17 cellular contexts compared by ENCODE assay signal in genomic region chr12:14240873-14241220, GRCh38.
DNase-seq lines count a peak whose midpoint lies in the region; ATAC-seq and TF ChIP-seq lines count a peak whose summit lies in the region.
"Had no signal": no experiment of that assay in that cellular context is flagged by ENCODE, and none has a peak within 500 bp of the region (broad histone marks: within the 10 kb centered on the region; RNA-seq: fewer than 3 reads in every experiment).

No MANE protein-coding gene starts in this region.

- H3K27ac ChIP-seq in WERI-Rb-1 (peak overlapping the region; percentile 81), hepatocyte (peak overlapping the region; percentile 69), suprapubic skin (peak overlapping the region; percentile 58), caudate nucleus (ENCODE audit: low read depth, low read length) (no peak overlapping the region)

- no peak for DNase-seq in activated naive CD4-positive, alpha-beta T cell treated with anti-CD3 and anti-CD28 coated beads, Interleukin-2, amount 10 ng/mL, durations not matched to agents 7 days and 5 days
- DNase-seq in activated naive CD4-positive, alpha-beta T cell (lab: John Stamatoyannopoulos, UW): no peak
- DNase-seq in WERI-Rb-1 (no peak), hepatocyte (ENCODE audit: low spot score) (no peak), suprapubic skin (ENCODE audit: low spot score in 2 of 2) (no peak), caudate nucleus (lab: John Stamatoyannopoulos, UW) (no peak), putamen (ENCODE audit: low spot score) (no peak)
- DNase-seq: aorta; effector CD4-positive, alpha-beta T cell; GF-D8; left cardiac atrium; MV-4-11; NCI-H2227 treated with DMSO at 0.1 percent for 48 hours; occipital lobe; stimulated activated CD4-positive, alpha-beta T cell treated with anti-CD3 and anti-CD28 coated beads, Interleukin-15, amount 100 ng/mL, for 24 hours had no signal

- peaks cover 4% of the 10 kb centered on the region for H3K4me1 ChIP-seq in hepatocyte (ENCODE audit: insufficient read depth)
- H3K4me1 ChIP-seq in suprapubic skin: peaks cover 27% of the 10 kb centered on the region

- H2AFZ ChIP-seq in hepatocyte: peak overlapping the region; percentile 64

- H4K20me1 ChIP-seq in hepatocyte (ENCODE audit: insufficient read depth, poor library complexity, severe bottlenecking): no peaks in the 10 kb centered on the region

- peak overlapping the region; percentile 26 for H3K27ac Mint-ChIP-seq in activated naive CD4-positive, alpha-beta T cell treated with anti-CD3 and anti-CD28 coated beads, Interleukin-2, amount 10 ng/mL, durations not matched to agents 7 days and 5 days

- no peak for ATAC-seq in HG03025 (IDR thresholded peaks at IDR 0.05; ENCODE audit: low FRiP score, unreplicated experiment)
- ATAC-seq: HCT116 had no signal

- H3K27me3 Mint-ChIP-seq in activated naive CD4-positive, alpha-beta T cell treated with anti-CD3 and anti-CD28 coated beads, Interleukin-2, amount 10 ng/mL, durations not matched to agents 7 days and 5 days: no peaks in the 10 kb centered on the region

- H3K9me2 ChIP-seq in hepatocyte (replicated peaks; ENCODE audit: insufficient read depth): no peaks in the 10 kb centered on the region

- no peak for TF ChIP-seq POLR2A in suprapubic skin (IDR thresholded peaks at IDR 0.05)

- H3K36me3 ChIP-seq in WERI-Rb-1 (no peaks in the 10 kb centered on the region), hepatocyte (replicated peaks; ENCODE audit: insufficient read depth, low read depth) (no peaks in the 10 kb centered on the region), suprapubic skin (no peaks in the 10 kb centered on the region)

- no peak for TF ChIP-seq EP300 in suprapubic skin (IDR thresholded peaks at IDR 0.05)

- TF ChIP-seq CTCF in WERI-Rb-1 (IDR thresholded peaks at IDR 0.05; ENCODE audit: low read depth, low read length): no peak
- no peak for TF ChIP-seq CTCF in hepatocyte (IDR thresholded peaks at IDR 0.05; ENCODE audit: poor library complexity)
- no peak for TF ChIP-seq CTCF in suprapubic skin (IDR thresholded peaks at IDR 0.05)

- H3K4me2 ChIP-seq in hepatocyte: no peak overlapping the region

- H3K4me3 ChIP-seq in WERI-Rb-1 (ENCODE audit: low read depth, low read length) (no peak overlapping the region), hepatocyte (no peak overlapping the region), suprapubic skin (no peak overlapping the region)

- H3K4me1 Mint-ChIP-seq in activated naive CD4-positive, alpha-beta T cell treated with anti-CD3 and anti-CD28 coated beads, Interleukin-2, amount 10 ng/mL, durations not matched to agents 7 days and 5 days: peaks cover 22% of the 10 kb centered on the region

- H3K27me3 ChIP-seq in WERI-Rb-1 (ENCODE audit: insufficient read depth, low read depth, severe bottlenecking) (no peaks in the 10 kb centered on the region), hepatocyte (no peaks in the 10 kb centered on the region), suprapubic skin (no peaks in the 10 kb centered on the region)

- H3K9me3 ChIP-seq in WERI-Rb-1 (ENCODE audit: severe bottlenecking) (peaks cover 20% of the 10 kb centered on the region), hepatocyte (ENCODE audit: low read depth) (peaks cover 6% of the 10 kb centered on the region), suprapubic skin (peaks cover 22% of the 10 kb centered on the region)

- H3K9me3 Mint-ChIP-seq in activated naive CD4-positive, alpha-beta T cell treated with anti-CD3 and anti-CD28 coated beads, Interleukin-2, amount 10 ng/mL, durations not matched to agents 7 days and 5 days: peaks cover 17% of the 10 kb centered on the region

- WGBS in hepatocyte (ENCODE audit: low lambda C conversion rate, missing lambda C conversion rate): 69% methylated on average over 4 of the region's 4 CpGs
- WGBS in suprapubic skin: 72% methylated on average over 4 of the region's 4 CpGs

- peaks cover 8% of the 10 kb centered on the region for H3K36me3 Mint-ChIP-seq in activated naive CD4-positive, alpha-beta T cell treated with anti-CD3 and anti-CD28 coated beads, Interleukin-2, amount 10 ng/mL, durations not matched to agents 7 days and 5 days

- CTCF ChIA-PET in activated naive CD4-positive, alpha-beta T cell treated with anti-CD3 and anti-CD28 coated beads, Interleukin-2, amount 10 ng/mL, durations not matched to agents 7 days and 5 days (lab: Charles Lee): interaction anchor here (0.6 to 4.5 kb wide), 7 partner anchors 10 to 379 kb away, joined by 3 to 49 read pairs (median 9); partner anchors contain the start of gene ATF7IP

- H3K4me3 Mint-ChIP-seq in activated naive CD4-positive, alpha-beta T cell treated with anti-CD3 and anti-CD28 coated beads, Interleukin-2, amount 10 ng/mL, durations not matched to agents 7 days and 5 days: no peak overlapping the region

- no peaks in the 10 kb centered on the region for H3K79me2 ChIP-seq in hepatocyte
